Comparison of ENCODE assay signal across 1 cellular context in genomic region chr3:133675631-133676335, GRCh38.
TF ChIP-seq lines count a peak whose summit lies in the region.

No MANE protein-coding gene starts in this region.

TF ChIP-seq in HepG2, 621 proteins besides CTCF, POLR2A, EP300 and RAD21 (continued from another document and continues in another):
- TF ChIP-seq PRDM4 (CRISPR knock-in tag; IDR thresholded peaks at IDR 0.05; ENCODE audit: borderline replicate concordance) = no peak
- no peak for TF ChIP-seq FOXM1 (CRISPR knock-in tag; IDR thresholded peaks at IDR 0.05)
- no peak for TF ChIP-seq ZNF343 (CRISPR knock-in tag; IDR thresholded peaks at IDR 0.05)
- TF ChIP-seq HNF4A (CRISPR knock-in tag; IDR thresholded peaks at IDR 0.05) = peak; percentile 87
- TF ChIP-seq NCOA1 (CRISPR knock-in tag; IDR thresholded peaks at IDR 0.05) = 0 out of 2 replicates have a peak, but pooled peaks have one; percentile 27
- no peak for TF ChIP-seq RBM39 (IDR thresholded peaks at IDR 0.05; ENCODE audit: low read depth, low read length, poor library complexity, severe bottlenecking)
- TF ChIP-seq BRCA1 (CRISPR knock-in tag; IDR thresholded peaks at IDR 0.05) = no peak
- no peak for TF ChIP-seq ZNF101 (CRISPR knock-in tag; IDR thresholded peaks at IDR 0.05; ENCODE audit: borderline replicate concordance, low read depth)
- TF ChIP-seq ZBTB39 (CRISPR knock-in tag; IDR thresholded peaks at IDR 0.05) = no peak
- TF ChIP-seq SOX13 (IDR thresholded peaks at IDR 0.05) = no peak; the same call in 1 of the 2 replicates
- TF ChIP-seq SOX13 (CRISPR knock-in tag; conservative IDR thresholded peaks at IDR 0.05 in 1 of 2, IDR thresholded peaks at IDR 0.05 in 1 of 2) = peak in 1 of 2 experiments; percentile 90; a peak in 2 of 4 replicates
- TF ChIP-seq ZNF468 (CRISPR knock-in tag; IDR thresholded peaks at IDR 0.05) = no peak
- TF ChIP-seq, protein P1, sequence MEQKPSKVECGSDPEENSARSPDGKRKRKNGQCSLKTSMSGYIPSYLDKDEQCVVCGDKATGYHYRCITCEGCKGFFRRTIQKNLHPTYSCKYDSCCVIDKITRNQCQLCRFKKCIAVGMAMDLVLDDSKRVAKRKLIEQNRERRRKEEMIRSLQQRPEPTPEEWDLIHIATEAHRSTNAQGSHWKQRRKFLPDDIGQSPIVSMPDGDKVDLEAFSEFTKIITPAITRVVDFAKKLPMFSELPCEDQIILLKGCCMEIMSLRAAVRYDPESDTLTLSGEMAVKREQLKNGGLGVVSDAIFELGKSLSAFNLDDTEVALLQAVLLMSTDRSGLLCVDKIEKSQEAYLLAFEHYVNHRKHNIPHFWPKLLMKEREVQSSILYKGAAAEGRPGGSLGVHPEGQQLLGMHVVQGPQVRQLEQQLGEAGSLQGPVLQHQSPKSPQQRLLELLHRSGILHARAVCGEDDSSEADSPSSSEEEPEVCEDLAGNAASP (CRISPR knock-in tag; IDR thresholded peaks at IDR 0.05; ENCODE audit: borderline replicate concordance) = peak; percentile 83; the same call in 1 of the 2 replicates
- no peak for TF ChIP-seq ZNF430 (CRISPR knock-in tag; IDR thresholded peaks at IDR 0.05)
- TF ChIP-seq ZNF281 (CRISPR knock-in tag; IDR thresholded peaks at IDR 0.05; ENCODE audit: borderline replicate concordance) = peak; percentile 29; the same call in 1 of the 2 replicates
- TF ChIP-seq LCORL (IDR thresholded peaks at IDR 0.05) = no peak
- peak; percentile 89 for TF ChIP-seq LCORL (CRISPR knock-in tag; IDR thresholded peaks at IDR 0.05)
- TF ChIP-seq TBX2 (CRISPR knock-in tag; IDR thresholded peaks at IDR 0.05; ENCODE audit: borderline replicate concordance) = peak; percentile 56; the same call in 1 of the 2 replicates
- no peak for TF ChIP-seq EZH2 (conservative IDR thresholded peaks at IDR 0.05; ENCODE audit: low read depth, low read length)
- TF ChIP-seq ZZZ3 (CRISPR knock-in tag; IDR thresholded peaks at IDR 0.05; ENCODE audit: borderline replicate concordance) = 0 out of 2 replicates have a peak, but pooled peaks have one; percentile 22
- TF ChIP-seq, protein P2, sequence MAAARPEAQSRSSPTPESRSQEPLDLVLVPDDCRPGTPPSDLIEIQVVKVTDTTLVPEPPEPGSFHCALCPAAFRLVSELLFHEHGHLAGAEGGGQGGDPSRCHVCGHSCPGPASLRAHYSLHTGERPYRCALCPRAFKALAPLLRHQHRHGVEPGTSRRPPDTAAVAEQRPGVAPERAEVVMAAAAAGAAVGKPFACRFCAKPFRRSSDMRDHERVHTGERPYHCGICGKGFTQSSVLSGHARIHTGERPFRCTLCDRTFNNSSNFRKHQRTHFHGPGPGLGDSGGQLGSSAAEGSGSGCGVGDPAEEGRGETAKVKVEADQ (CRISPR knock-in tag; IDR thresholded peaks at IDR 0.05; ENCODE audit: borderline replicate concordance) = no peak
- TF ChIP-seq, protein P3, sequence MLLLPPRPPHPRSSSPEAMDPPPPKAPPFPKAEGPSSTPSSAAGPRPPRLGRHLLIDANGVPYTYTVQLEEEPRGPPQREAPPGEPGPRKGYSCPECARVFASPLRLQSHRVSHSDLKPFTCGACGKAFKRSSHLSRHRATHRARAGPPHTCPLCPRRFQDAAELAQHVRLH (CRISPR knock-in tag; IDR thresholded peaks at IDR 0.05; ENCODE audit: borderline replicate concordance, low read depth) = no peak
- no peak for TF ChIP-seq ZNF547 (CRISPR knock-in tag; IDR thresholded peaks at IDR 0.05)
- peak; percentile 66; the same call in 1 of the 2 replicates for TF ChIP-seq MYPOP (CRISPR knock-in tag; IDR thresholded peaks at IDR 0.05)
- peak; percentile 97 for TF ChIP-seq TFE3 (CRISPR knock-in tag; IDR thresholded peaks at IDR 0.05)
- TF ChIP-seq HNRNPLL (IDR thresholded peaks at IDR 0.05; ENCODE audit: low read depth, low read length, poor library complexity, severe bottlenecking) = no peak
- no peak for TF ChIP-seq ZNF761 (CRISPR knock-in tag; conservative IDR thresholded peaks at IDR 0.05)
- no peak for TF ChIP-seq ZNF564 (CRISPR knock-in tag; IDR thresholded peaks at IDR 0.05)
- TF ChIP-seq NPAS2 (CRISPR knock-in tag; IDR thresholded peaks at IDR 0.05; ENCODE audit: borderline replicate concordance) = no peak
- peak; percentile 95; the same call in 1 of the 2 replicates for TF ChIP-seq ZNF768 (CRISPR knock-in tag; IDR thresholded peaks at IDR 0.05)
- no peak for TF ChIP-seq GLI4 (CRISPR knock-in tag; IDR thresholded peaks at IDR 0.05; ENCODE audit: borderline replicate concordance)
- TF ChIP-seq RNF2 (conservative IDR thresholded peaks at IDR 0.05; ENCODE audit: low read depth) = no peak
- TF ChIP-seq, protein P4, sequence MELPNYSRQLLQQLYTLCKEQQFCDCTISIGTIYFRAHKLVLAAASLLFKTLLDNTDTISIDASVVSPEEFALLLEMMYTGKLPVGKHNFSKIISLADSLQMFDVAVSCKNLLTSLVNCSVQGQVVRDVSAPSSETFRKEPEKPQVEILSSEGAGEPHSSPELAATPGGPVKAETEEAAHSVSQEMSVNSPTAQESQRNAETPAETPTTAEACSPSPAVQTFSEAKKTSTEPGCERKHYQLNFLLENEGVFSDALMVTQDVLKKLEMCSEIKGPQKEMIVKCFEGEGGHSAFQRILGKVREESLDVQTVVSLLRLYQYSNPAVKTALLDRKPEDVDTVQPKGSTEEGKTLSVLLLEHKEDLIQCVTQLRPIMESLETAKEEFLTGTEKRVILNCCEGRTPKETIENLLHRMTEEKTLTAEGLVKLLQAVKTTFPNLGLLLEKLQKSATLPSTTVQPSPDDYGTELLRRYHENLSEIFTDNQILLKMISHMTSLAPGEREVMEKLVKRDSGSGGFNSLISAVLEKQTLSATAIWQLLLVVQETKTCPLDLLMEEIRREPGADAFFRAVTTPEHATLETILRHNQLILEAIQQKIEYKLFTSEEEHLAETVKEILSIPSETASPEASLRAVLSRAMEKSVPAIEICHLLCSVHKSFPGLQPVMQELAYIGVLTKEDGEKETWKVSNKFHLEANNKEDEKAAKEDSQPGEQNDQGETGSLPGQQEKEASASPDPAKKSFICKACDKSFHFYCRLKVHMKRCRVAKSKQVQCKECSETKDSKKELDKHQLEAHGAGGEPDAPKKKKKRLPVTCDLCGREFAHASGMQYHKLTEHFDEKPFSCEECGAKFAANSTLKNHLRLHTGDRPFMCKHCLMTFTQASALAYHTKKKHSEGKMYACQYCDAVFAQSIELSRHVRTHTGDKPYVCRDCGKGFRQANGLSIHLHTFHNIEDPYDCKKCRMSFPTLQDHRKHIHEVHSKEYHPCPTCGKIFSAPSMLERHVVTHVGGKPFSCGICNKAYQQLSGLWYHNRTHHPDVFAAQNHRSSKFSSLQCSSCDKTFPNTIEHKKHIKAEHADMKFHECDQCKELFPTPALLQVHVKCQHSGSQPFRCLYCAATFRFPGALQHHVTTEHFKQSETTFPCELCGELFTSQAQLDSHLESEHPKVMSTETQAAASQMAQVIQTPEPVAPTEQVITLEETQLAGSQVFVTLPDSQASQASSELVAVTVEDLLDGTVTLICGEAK (IDR thresholded peaks at IDR 0.05) = no peak
- TF ChIP-seq, protein P4 (CRISPR knock-in tag; IDR thresholded peaks at IDR 0.05) = no peak
- peak; percentile 80; the same call in 1 of the 2 replicates for TF ChIP-seq ZBTB20 (CRISPR knock-in tag; IDR thresholded peaks at IDR 0.05; ENCODE audit: borderline replicate concordance, low read depth)
- 0 out of 2 replicates have a peak, but pooled peaks have one; percentile 12 for TF ChIP-seq ZNF644 (CRISPR knock-in tag; IDR thresholded peaks at IDR 0.05; ENCODE audit: low read depth)
- no peak for TF ChIP-seq PCBP1 (IDR thresholded peaks at IDR 0.05; ENCODE audit: borderline replicate concordance, low read depth, low read length)
- 0 out of 2 replicates have a peak, but pooled peaks have one; percentile 18 for TF ChIP-seq RFX3 (CRISPR knock-in tag; IDR thresholded peaks at IDR 0.05)
